1 cellular context compared by ENCODE assay signal in the genomic region with DNA sequence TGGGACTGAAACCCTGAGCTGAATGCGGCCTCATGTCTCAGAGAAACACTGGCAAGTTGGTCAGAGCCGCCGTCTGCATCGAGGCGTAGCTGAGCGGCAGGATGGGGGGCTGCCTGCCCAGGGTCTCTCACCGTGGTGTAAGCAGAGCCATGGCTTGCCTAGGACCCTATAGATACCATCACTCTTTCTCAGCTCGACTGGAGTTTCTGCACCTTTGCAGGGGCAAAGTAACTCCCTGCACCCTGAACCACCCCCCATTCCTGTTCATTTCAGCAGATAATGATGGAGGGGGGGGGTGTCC.
TF ChIP-seq lines count a peak whose summit lies in the region.

No MANE protein-coding gene starts in this region.

TF ChIP-seq in GM12878, 131 proteins besides CTCF, POLR2A, EP300 and RAD21:
- TF ChIP-seq, protein P1, sequence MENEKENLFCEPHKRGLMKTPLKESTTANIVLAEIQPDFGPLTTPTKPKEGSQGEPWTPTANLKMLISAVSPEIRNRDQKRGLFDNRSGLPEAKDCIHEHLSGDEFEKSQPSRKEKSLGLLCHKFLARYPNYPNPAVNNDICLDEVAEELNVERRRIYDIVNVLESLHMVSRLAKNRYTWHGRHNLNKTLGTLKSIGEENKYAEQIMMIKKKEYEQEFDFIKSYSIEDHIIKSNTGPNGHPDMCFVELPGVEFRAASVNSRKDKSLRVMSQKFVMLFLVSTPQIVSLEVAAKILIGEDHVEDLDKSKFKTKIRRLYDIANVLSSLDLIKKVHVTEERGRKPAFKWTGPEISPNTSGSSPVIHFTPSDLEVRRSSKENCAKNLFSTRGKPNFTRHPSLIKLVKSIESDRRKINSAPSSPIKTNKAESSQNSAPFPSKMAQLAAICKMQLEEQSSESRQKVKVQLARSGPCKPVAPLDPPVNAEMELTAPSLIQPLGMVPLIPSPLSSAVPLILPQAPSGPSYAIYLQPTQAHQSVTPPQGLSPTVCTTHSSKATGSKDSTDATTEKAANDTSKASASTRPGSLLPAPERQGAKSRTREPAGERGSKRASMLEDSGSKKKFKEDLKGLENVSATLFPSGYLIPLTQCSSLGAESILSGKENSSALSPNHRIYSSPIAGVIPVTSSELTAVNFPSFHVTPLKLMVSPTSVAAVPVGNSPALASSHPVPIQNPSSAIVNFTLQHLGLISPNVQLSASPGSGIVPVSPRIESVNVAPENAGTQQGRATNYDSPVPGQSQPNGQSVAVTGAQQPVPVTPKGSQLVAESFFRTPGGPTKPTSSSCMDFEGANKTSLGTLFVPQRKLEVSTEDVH (IDR thresholded peaks at IDR 0.05; ENCODE audit: low read depth, partially characterized antibody): no peak
- no peak for TF ChIP-seq RB1 (IDR thresholded peaks at IDR 0.05; ENCODE audit: borderline replicate concordance)
- TF ChIP-seq SUPT20H (IDR thresholded peaks at IDR 0.05; ENCODE audit: borderline replicate concordance, control insufficient read depth, low read depth, low read length): no peak
- TF ChIP-seq, protein P2, sequence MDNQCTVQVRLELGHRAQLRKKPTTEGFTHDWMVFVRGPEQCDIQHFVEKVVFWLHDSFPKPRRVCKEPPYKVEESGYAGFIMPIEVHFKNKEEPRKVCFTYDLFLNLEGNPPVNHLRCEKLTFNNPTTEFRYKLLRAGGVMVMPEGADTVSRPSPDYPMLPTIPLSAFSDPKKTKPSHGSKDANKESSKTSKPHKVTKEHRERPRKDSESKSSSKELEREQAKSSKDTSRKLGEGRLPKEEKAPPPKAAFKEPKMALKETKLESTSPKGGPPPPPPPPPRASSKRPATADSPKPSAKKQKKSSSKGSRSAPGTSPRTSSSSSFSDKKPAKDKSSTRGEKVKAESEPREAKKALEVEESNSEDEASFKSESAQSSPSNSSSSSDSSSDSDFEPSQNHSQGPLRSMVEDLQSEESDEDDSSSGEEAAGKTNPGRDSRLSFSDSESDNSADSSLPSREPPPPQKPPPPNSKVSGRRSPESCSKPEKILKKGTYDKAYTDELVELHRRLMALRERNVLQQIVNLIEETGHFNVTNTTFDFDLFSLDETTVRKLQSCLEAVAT (IDR thresholded peaks at IDR 0.05): peak; percentile 65; the same call in 1 of the 2 replicates
- TF ChIP-seq, protein P3, sequence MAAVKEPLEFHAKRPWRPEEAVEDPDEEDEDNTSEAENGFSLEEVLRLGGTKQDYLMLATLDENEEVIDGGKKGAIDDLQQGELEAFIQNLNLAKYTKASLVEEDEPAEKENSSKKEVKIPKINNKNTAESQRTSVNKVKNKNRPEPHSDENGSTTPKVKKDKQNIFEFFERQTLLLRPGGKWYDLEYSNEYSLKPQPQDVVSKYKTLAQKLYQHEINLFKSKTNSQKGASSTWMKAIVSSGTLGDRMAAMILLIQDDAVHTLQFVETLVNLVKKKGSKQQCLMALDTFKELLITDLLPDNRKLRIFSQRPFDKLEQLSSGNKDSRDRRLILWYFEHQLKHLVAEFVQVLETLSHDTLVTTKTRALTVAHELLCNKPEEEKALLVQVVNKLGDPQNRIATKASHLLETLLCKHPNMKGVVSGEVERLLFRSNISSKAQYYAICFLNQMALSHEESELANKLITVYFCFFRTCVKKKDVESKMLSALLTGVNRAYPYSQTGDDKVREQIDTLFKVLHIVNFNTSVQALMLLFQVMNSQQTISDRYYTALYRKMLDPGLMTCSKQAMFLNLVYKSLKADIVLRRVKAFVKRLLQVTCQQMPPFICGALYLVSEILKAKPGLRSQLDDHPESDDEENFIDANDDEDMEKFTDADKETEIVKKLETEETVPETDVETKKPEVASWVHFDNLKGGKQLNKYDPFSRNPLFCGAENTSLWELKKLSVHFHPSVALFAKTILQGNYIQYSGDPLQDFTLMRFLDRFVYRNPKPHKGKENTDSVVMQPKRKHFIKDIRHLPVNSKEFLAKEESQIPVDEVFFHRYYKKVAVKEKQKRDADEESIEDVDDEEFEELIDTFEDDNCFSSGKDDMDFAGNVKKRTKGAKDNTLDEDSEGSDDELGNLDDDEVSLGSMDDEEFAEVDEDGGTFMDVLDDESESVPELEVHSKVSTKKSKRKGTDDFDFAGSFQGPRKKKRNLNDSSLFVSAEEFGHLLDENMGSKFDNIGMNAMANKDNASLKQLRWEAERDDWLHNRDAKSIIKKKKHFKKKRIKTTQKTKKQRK (IDR thresholded peaks at IDR 0.05; ENCODE audit: low read depth, low read length): no peak
- TF ChIP-seq, protein P4, sequence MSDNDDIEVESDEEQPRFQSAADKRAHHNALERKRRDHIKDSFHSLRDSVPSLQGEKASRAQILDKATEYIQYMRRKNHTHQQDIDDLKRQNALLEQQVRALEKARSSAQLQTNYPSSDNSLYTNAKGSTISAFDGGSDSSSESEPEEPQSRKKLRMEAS (IDR thresholded peaks at IDR 0.05; ENCODE audit: low read depth, low read length): no peak
